ENCODE assay signal across 3 cellular contexts in genomic region chr19:14452303-14452702, GRCh38. TPM values are rescaled to one million over a fixed set of nuclear protein-coding genes. Genes with fewer than 3 reads are reported as not detected.
"Had no signal": no experiment of that assay in that cellular context is flagged by ENCODE, and none has a peak within 500 bp of the region (broad histone marks: within the 10 kb centered on the region; RNA-seq: fewer than 3 reads in every experiment).

No MANE protein-coding gene starts in this region.

RNA-seq across cellular contexts. Expression of gene PTGER1, which starts 22.9 kb away (rescaled TPM):
- total RNA-seq: HepG2, HT-29 had no signal
- polyA plus RNA-seq: IgD-negative memory B cell had no signal
